15 cellular contexts compared by ENCODE assay signal in the genomic region with DNA sequence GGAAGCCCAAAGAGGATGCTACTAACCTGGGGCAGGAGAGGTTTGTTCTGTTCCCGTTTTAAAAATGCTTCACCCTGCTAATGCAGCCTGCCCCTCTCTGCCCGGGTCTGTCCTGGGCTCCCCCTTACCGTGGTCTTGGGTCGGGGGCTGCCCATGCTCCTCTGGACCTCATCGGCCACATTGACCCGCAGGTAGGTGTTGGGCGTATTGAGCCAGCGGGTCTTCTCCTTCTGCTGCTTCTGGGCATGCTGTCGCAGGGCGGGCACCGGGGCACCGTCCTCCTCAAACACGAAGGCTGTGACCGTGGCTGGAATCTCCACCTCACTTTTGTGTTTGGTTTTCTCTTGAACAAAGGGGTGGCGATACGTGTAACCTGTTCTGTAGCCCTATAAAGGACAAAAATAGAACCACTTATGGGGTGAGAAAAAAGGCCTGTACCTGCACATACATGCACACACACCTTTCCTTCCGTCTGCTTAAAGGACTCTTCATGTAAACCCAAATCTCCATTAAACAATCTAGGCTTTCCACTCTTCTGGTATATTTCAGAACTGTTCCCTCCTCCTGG.
DNase-seq lines count a peak whose midpoint lies in the region; ATAC-seq and TF ChIP-seq lines count a peak whose summit lies in the region.
"Had no signal": no experiment of that assay in that cellular context is flagged by ENCODE, and none has a peak within 500 bp of the region (broad histone marks: within the 10 kb centered on the region; RNA-seq: fewer than 3 reads in every experiment).

No MANE protein-coding gene starts in this region.

- H3K9ac ChIP-seq in H9 (ENCODE audit: extremely low read depth, insufficient read length, low read length) (no peak overlapping the region), smooth muscle cell (ENCODE audit: low read depth) (no peak overlapping the region)

- H3K4me3 ChIP-seq in spleen: no peak overlapping the region
- no peak overlapping the region for H3K4me3 ChIP-seq in smooth muscle cell
- no peak overlapping the region for H3K4me3 ChIP-seq in brain microvascular endothelial cell (ENCODE audit: low read depth, low read length)

- H2BK120ac ChIP-seq in H9 (ENCODE audit: low read depth, low read length, poor library complexity, severe bottlenecking): no peak overlapping the region

- no peaks in the 10 kb centered on the region for H3K4me1 Mint-ChIP-seq in H9

- peaks cover 0 to 43% (median 0%) of the 10 kb centered on the region in 6 donors for H3K36me3 ChIP-seq in spleen
- H3K36me3 ChIP-seq in smooth muscle cell (ENCODE audit: low read depth): no peaks in the 10 kb centered on the region
- H3K36me3 ChIP-seq in brain microvascular endothelial cell (replicated peaks): no peaks in the 10 kb centered on the region

- no peak overlapping the region for H3T11ph ChIP-seq in H9 (ENCODE audit: low read length)

- H2BK5ac ChIP-seq in H9 (ENCODE audit: insufficient read length, low read length): no peak overlapping the region

- no peak overlapping the region for H2AK5ac ChIP-seq in H9 (ENCODE audit: insufficient read length, low read length)

- no peaks in the 10 kb centered on the region for H3K23me2 ChIP-seq in H9 (ENCODE audit: insufficient read length, low read depth, low read length, poor library complexity, severe bottlenecking)

- no peaks in the 10 kb centered on the region for H3K79me2 ChIP-seq in H9 (ENCODE audit: insufficient read depth, low read length)
- H3K79me2 ChIP-seq in smooth muscle cell (ENCODE audit: low read depth): no peaks in the 10 kb centered on the region

- H3K79me1 ChIP-seq in H9 (ENCODE audit: insufficient read depth, low read depth, low read length, poor library complexity, severe bottlenecking): no peaks in the 10 kb centered on the region

- H3K18ac ChIP-seq in H9 (ENCODE audit: insufficient read length, low read depth, low read length): no peak overlapping the region

- H3K4me1 ChIP-seq in H9 (ENCODE audit: insufficient read depth, low read length) (no peaks in the 10 kb centered on the region), spleen (no peaks in the 10 kb centered on the region), smooth muscle cell (ENCODE audit: low read depth) (no peaks in the 10 kb centered on the region)

- no peak overlapping the region for H4K8ac ChIP-seq in H9 (replicated peaks; ENCODE audit: insufficient read length, low read depth, low read length)

- H2AFZ ChIP-seq in H9 (ENCODE audit: low read length) (no peak overlapping the region), smooth muscle cell (ENCODE audit: low read depth) (no peak overlapping the region)

- H2BK12ac ChIP-seq in H9 (ENCODE audit: insufficient read length, low read depth, low read length): no peak overlapping the region

- H3K27me3 ChIP-seq in H9 (ENCODE audit: insufficient read depth, low read length) (no peaks in the 10 kb centered on the region), spleen (replicated peaks in 1 of 7) (no peaks in the 10 kb centered on the region), smooth muscle cell (ENCODE audit: low read depth) (no peaks in the 10 kb centered on the region), brain microvascular endothelial cell (replicated peaks) (no peaks in the 10 kb centered on the region)

- TF ChIP-seq CTCF in H9 (conservative IDR thresholded peaks at IDR 0.05) (no peak), VCaP (conservative IDR thresholded peaks at IDR 0.05) (no peak), spleen (IDR thresholded peaks at IDR 0.05 in 8 of 11, conservative IDR thresholded peaks at IDR 0.05 in 3 of 11) (no peak), smooth muscle cell (IDR thresholded peaks at IDR 0.05; ENCODE audit: borderline replicate concordance, insufficient read depth, poor library complexity, severe bottlenecking) (no peak), brain microvascular endothelial cell (IDR thresholded peaks at IDR 0.05; ENCODE audit: low read depth, low read length, missing control alignments) (no peak)

- H4K91ac ChIP-seq in H9 (ENCODE audit: insufficient read length, low read depth, low read length): no peak overlapping the region

- no peaks in the 10 kb centered on the region for H3K9me3 Mint-ChIP-seq in H9

- no peak overlapping the region for H3K4ac ChIP-seq in H9 (ENCODE audit: low read depth, low read length)

- H3K4me2 ChIP-seq in H9 (ENCODE audit: insufficient read depth, insufficient read length, low read length): no peak overlapping the region
- H3K4me2 ChIP-seq in smooth muscle cell: no peak overlapping the region

- H3K27me3 Mint-ChIP-seq in H9 (ENCODE audit: low read depth): no peaks in the 10 kb centered on the region

- H3K4me3 Mint-ChIP-seq in H9: no peak overlapping the region

- H3K36me3 Mint-ChIP-seq in H9 (ENCODE audit: insufficient read depth in 1 of 3, low read depth in 3 of 3): peaks cover 58 to 89% (median 72%) of the 10 kb centered on the region in 3 experiments

- no peak overlapping the region for H2BK20ac ChIP-seq in H9 (ENCODE audit: low read depth, low read length, poor library complexity, severe bottlenecking)

- WGBS in H9 (ENCODE audit: extremely low coverage, insufficient read length, low lambda C conversion rate): no CpG with 5 or more reads among the region's 17 CpGs
- WGBS in spleen, 5 donors: 87 to 97% (median 95%) methylated on average over 17 of the region's 17 CpGs
- WGBS in smooth muscle cell (ENCODE audit: low lambda C conversion rate): 91% methylated on average over 17 of the region's 17 CpGs

- no peaks in the 10 kb centered on the region for H4K20me1 ChIP-seq in H9 (ENCODE audit: control insufficient read depth, insufficient read depth, insufficient read length)
- no peaks in the 10 kb centered on the region for H4K20me1 ChIP-seq in smooth muscle cell (ENCODE audit: low read depth)

- intact Hi-C loops in spleen (cut with DNase I; ENCODE audit: low total_unique reads): no loop called here

- H3K14ac ChIP-seq in H9 (ENCODE audit: insufficient read depth, low read length): no peak overlapping the region

- H2BK15ac ChIP-seq in H9 (ENCODE audit: low read depth, low read length): no peak overlapping the region

- H3K27ac ChIP-seq in H9 (ENCODE audit: insufficient read length, low read depth, low read length) (no peak overlapping the region), VCaP (peak overlapping the region; percentile 24; the same call in 1 of the 2 replicates), spleen (no peak overlapping the region), smooth muscle cell (ENCODE audit: low read depth) (no peak overlapping the region), brain microvascular endothelial cell (no peak overlapping the region)

- no peak for ATAC-seq in left lobe of liver
- no peak for ATAC-seq in HG02642 (IDR thresholded peaks at IDR 0.05; ENCODE audit: poor library complexity, unreplicated experiment)

- TF ChIP-seq POLR2A in spleen (IDR thresholded peaks at IDR 0.05): no peak

- no peak overlapping the region for H3K23ac ChIP-seq in H9 (ENCODE audit: insufficient read length, low read depth, low read length)

- in situ Hi-C loops in brain microvascular endothelial cell (cut with HindIII; ENCODE audit: low pct_ligation_motif_present, low sequenced_read_pairs): no loop called here

- H3K56ac ChIP-seq in H9 (ENCODE audit: insufficient read length, low read depth, low read length): no peak overlapping the region

- DNase-seq in H9: peak; percentile 11
- peak; percentile 27 for DNase-seq in left lobe of liver (ENCODE audit: low spot score)
- DNase-seq in spleen: peak; percentile 60
- DNase-seq in smooth muscle cell (lab: John Stamatoyannopoulos, UW; ENCODE audit: unreplicated experiment): no peak
- no peak for DNase-seq in brain microvascular endothelial cell
- DNase-seq: C1 segment of cervical spinal cord, DMS79 treated with DMSO at 0.1 percent for 48 hours, NCI-H1417, NCI-H187, NCI-H2107, NCI-H510A treated with DMSO at 0.1 percent for 48 hours, NCI-H774, Right ventricle myocardium superior had no signal

- H3F3A ChIP-seq in smooth muscle cell (ENCODE audit: low read depth): no peaks in the 10 kb centered on the region

- no peaks in the 10 kb centered on the region for H3K9me3 ChIP-seq in H9 (ENCODE audit: control insufficient read depth, low read depth, low read length)
- H3K9me3 ChIP-seq in spleen: no peaks in the 10 kb centered on the region
- no peaks in the 10 kb centered on the region for H3K9me3 ChIP-seq in smooth muscle cell (replicated peaks; ENCODE audit: low read depth)

- H3K27ac Mint-ChIP-seq in H9: no peak overlapping the region; a peak in 2 of 7 replicates

- no peak overlapping the region for H4K5ac ChIP-seq in H9 (ENCODE audit: insufficient read length, low read depth, low read length)

Comparison
In these comparisons a context has a peak if more than half of its experiments do, and no peak if none do; other contexts are left out.
1. DNase-seq: peak in H9 (single experiment), left lobe of liver (single experiment) and spleen (single experiment); none in smooth muscle cell (single experiment) and brain microvascular endothelial cell (single experiment).